In the genomic region with DNA sequence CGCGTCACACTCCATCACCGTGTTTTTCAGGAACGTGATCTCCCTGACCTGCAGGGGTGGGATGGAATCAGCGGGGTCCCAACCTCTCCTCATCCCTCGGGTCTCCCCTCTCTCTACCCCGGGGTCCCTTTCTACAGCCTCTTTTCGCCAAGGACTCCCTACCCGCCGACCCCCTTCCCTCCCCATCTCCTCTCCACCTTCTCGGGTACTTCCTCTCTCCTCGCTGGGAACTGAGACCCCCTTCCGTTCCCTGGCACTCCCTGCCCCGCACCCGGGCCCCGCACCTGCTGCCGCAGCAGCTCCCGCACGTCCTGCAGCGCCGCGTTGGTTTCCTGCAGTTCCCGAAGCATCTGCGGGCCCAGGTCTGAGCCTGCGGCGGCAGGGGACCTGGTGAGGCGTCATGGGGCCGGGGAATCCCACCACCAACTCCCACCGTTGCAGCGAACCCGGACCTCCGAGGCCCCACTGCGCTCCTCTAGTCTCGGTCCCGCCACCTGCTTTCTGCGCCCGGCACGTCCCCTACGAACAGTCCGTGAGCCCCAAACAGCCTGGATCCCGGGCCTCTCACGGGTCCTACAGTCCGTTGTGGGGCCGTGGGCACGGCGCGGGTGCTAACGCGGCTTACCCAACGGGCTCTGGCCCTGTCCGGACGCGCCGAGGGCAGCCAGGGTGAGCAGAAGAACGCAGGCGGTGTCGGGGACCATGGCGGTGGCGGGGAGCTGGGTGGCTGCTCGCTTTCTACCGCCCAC, we compare ENCODE assay signal across 10 cellular contexts. TPM values are rescaled to one million over a fixed set of nuclear protein-coding genes. Genes with fewer than 3 reads are reported as not detected.
DNase-seq lines count a peak whose midpoint lies in the region; ATAC-seq and TF ChIP-seq lines count a peak whose summit lies in the region.
"Had no signal": no experiment of that assay in that cellular context is flagged by ENCODE, and none has a peak within 500 bp of the region (broad histone marks: within the 10 kb centered on the region; RNA-seq: fewer than 3 reads in every experiment).

A gene (minus strand): TSS at position 740 of the 749 bp plus-strand sequence. CDS start 36 bp downstream, at position 704.

- H3K4me1 Mint-ChIP-seq in stimulated activated naive CD8-positive, alpha-beta T cell treated with anti-CD3 and anti-CD28 coated beads, Interleukin-15, Interleukin-2, amounts not matched to agents 100 ng/mL and 50 ng/mL, for 24 hours (ENCODE audit: low read depth): peaks cover 38% of the 10 kb centered on the region
- peaks cover 42% of the 10 kb centered on the region for H3K4me1 Mint-ChIP-seq in dendritic cell treated with granulocyte-macrophage colony-stimulating factor and Interleukin-4, amounts not matched to agents 40 ng/mL and 50 ng/mL, for 4 days (ENCODE audit: low read depth)
- H3K4me1 Mint-ChIP-seq in naive thymus-derived CD8-positive, alpha-beta T cell: peaks cover 15 to 44% (median 41%) of the 10 kb centered on the region in 4 donors

- H3K36me3 ChIP-seq in MM.1S (replicated peaks; ENCODE audit: insufficient read depth, low read length): no peaks in the 10 kb centered on the region

- peaks cover 4% of the 10 kb centered on the region for H3K36me3 Mint-ChIP-seq in stimulated activated naive CD8-positive, alpha-beta T cell treated with anti-CD3 and anti-CD28 coated beads, Interleukin-15, Interleukin-2, amounts not matched to agents 100 ng/mL and 50 ng/mL, for 24 hours (ENCODE audit: low read depth)
- H3K36me3 Mint-ChIP-seq in dendritic cell treated with granulocyte-macrophage colony-stimulating factor and Interleukin-4, amounts not matched to agents 40 ng/mL and 50 ng/mL, for 4 days (ENCODE audit: low read depth): no peaks in the 10 kb centered on the region
- peaks cover 0 to 4% (median 0%) of the 10 kb centered on the region in 3 donors for H3K36me3 Mint-ChIP-seq in naive thymus-derived CD8-positive, alpha-beta T cell

- H3K79me2 ChIP-seq in MM.1S (ENCODE audit: low read length): no peaks in the 10 kb centered on the region

- H3K4me1 ChIP-seq in MM.1S (ENCODE audit: low read length): no peaks in the 10 kb centered on the region

- H3K27ac ChIP-seq in dorsolateral prefrontal cortex (no peak within 1 kb of the TSS), MM.1S (ENCODE audit: low read length) (no peak within 1 kb of the TSS)
- H3K27ac ChIP-seq: VCaP had no signal

- no peak within 1 kb of the TSS for H3K4me2 ChIP-seq in MM.1S (ENCODE audit: low read depth, low read length)

- intact Hi-C loops in dendritic cell treated with granulocyte-macrophage colony-stimulating factor and Interleukin-4, amounts not matched to agents 40 ng/mL and 50 ng/mL, for 4 days (cut with micrococcal nuclease): no loop called here
- intact Hi-C loops in dorsolateral prefrontal cortex (cut with DNase I): no loop called here

- no peak within 1 kb of the TSS for H2AFZ ChIP-seq in MM.1S (ENCODE audit: low read length)

- no peaks in the 10 kb centered on the region for H3K9me2 ChIP-seq in MM.1S (replicated peaks; ENCODE audit: insufficient read depth, low read length)

- POLR2A ChIA-PET in naive thymus-derived CD8-positive, alpha-beta T cell (lab: Charles Lee): interaction anchor here (1.0 kb wide), 1 partner anchor 10 kb away, joined by 3 read pairs; no protein-coding TSS in a partner anchor

- no peak within 1 kb of the TSS for H3K27ac Mint-ChIP-seq in stimulated activated naive CD8-positive, alpha-beta T cell treated with anti-CD3 and anti-CD28 coated beads, Interleukin-15, Interleukin-2, amounts not matched to agents 100 ng/mL and 50 ng/mL, for 24 hours
- no peak within 1 kb of the TSS for H3K27ac Mint-ChIP-seq in dendritic cell treated with granulocyte-macrophage colony-stimulating factor and Interleukin-4, amounts not matched to agents 40 ng/mL and 50 ng/mL, for 4 days
- H3K27ac Mint-ChIP-seq in naive thymus-derived CD8-positive, alpha-beta T cell: no peak within 1 kb of the TSS

- H3K4me3 ChIP-seq in dorsolateral prefrontal cortex (peak within 1 kb of the TSS in 28 of 59 donors; percentile 1 to 50 (median 30)), MM.1S (ENCODE audit: low read length) (no peak within 1 kb of the TSS)

- H3K4me3 Mint-ChIP-seq in stimulated activated naive CD8-positive, alpha-beta T cell treated with anti-CD3 and anti-CD28 coated beads, Interleukin-15, Interleukin-2, amounts not matched to agents 100 ng/mL and 50 ng/mL, for 24 hours: peak within 1 kb of the TSS; percentile 66
- peak within 1 kb of the TSS; percentile 65 for H3K4me3 Mint-ChIP-seq in dendritic cell treated with granulocyte-macrophage colony-stimulating factor and Interleukin-4, amounts not matched to agents 40 ng/mL and 50 ng/mL, for 4 days
- H3K4me3 Mint-ChIP-seq in naive thymus-derived CD8-positive, alpha-beta T cell: peak within 1 kb of the TSS; percentile 72 to 95 (median 82)

- H3K9me3 ChIP-seq in MM.1S (replicated peaks; ENCODE audit: insufficient read depth, low read length): no peaks in the 10 kb centered on the region

- H3K9ac ChIP-seq in MM.1S (ENCODE audit: low read length): no peak within 1 kb of the TSS

- no peak for DNase-seq in stimulated activated naive CD8-positive, alpha-beta T cell treated with anti-CD3 and anti-CD28 coated beads, Interleukin-15, Interleukin-2, amounts not matched to agents 100 U/mL and 50 U/mL, for 24 hours
- DNase-seq in naive thymus-derived CD8-positive, alpha-beta T cell: no peak
- DNase-seq in dorsolateral prefrontal cortex (no peak), NCI-H1930 (lab: John Stamatoyannopoulos, UW) (no peak), germinal center (ENCODE audit: low spot score) (no peak), MM.1S (no peak)

- no peak for TF ChIP-seq CTCF in dorsolateral prefrontal cortex (IDR thresholded peaks at IDR 0.05 in 54 of 56, conservative IDR thresholded peaks at IDR 0.05 in 2 of 56; ENCODE audit: low read depth in 1 of 56, partially characterized antibody in 56 of 56)
- TF ChIP-seq CTCF in MM.1S (IDR thresholded peaks at IDR 0.05; ENCODE audit: low read length): no peak

- no peak for ATAC-seq in stimulated activated naive CD8-positive, alpha-beta T cell treated with anti-CD3 and anti-CD28 coated beads, Interleukin-15, Interleukin-2, amounts not matched to agents 100 U/mL and 50 U/mL, for 24 hours
- ATAC-seq in naive thymus-derived CD8-positive, alpha-beta T cell: peak in 1 of 2 donors; percentile 29

- no peaks in the 10 kb centered on the region for H4K20me1 ChIP-seq in MM.1S (ENCODE audit: insufficient read depth, low read length)

- H3K27me3 ChIP-seq in dorsolateral prefrontal cortex (peaks cover 0 to 93% (median 66%) of the 10 kb centered on the region in 45 donors), MM.1S (replicated peaks; ENCODE audit: insufficient read depth, low read length) (peaks cover 67% of the 10 kb centered on the region)

- no peaks in the 10 kb centered on the region for H3F3A ChIP-seq in MM.1S (ENCODE audit: insufficient read depth, low read length)

- peaks cover 76% of the 10 kb centered on the region for H3K27me3 Mint-ChIP-seq in stimulated activated naive CD8-positive, alpha-beta T cell treated with anti-CD3 and anti-CD28 coated beads, Interleukin-15, Interleukin-2, amounts not matched to agents 100 ng/mL and 50 ng/mL, for 24 hours
- peaks cover 93% of the 10 kb centered on the region for H3K27me3 Mint-ChIP-seq in dendritic cell treated with granulocyte-macrophage colony-stimulating factor and Interleukin-4, amounts not matched to agents 40 ng/mL and 50 ng/mL, for 4 days
- H3K27me3 Mint-ChIP-seq in naive thymus-derived CD8-positive, alpha-beta T cell: peaks cover 27 to 86% (median 64%) of the 10 kb centered on the region in 5 donors

- no peaks in the 10 kb centered on the region for H3K9me3 Mint-ChIP-seq in stimulated activated naive CD8-positive, alpha-beta T cell treated with anti-CD3 and anti-CD28 coated beads, Interleukin-15, Interleukin-2, amounts not matched to agents 100 ng/mL and 50 ng/mL, for 24 hours
- H3K9me3 Mint-ChIP-seq in dendritic cell treated with granulocyte-macrophage colony-stimulating factor and Interleukin-4, amounts not matched to agents 40 ng/mL and 50 ng/mL, for 4 days: no peaks in the 10 kb centered on the region
- H3K9me3 Mint-ChIP-seq in naive thymus-derived CD8-positive, alpha-beta T cell: no peaks in the 10 kb centered on the region

RNA-seq across cellular contexts. Expression of the gene that starts here (rescaled TPM):
- not detected for total RNA-seq in naive thymus-derived CD8-positive, alpha-beta T cell
- not detected for polyA plus RNA-seq in naive thymus-derived CD8-positive, alpha-beta T cell
- total RNA-seq in dorsolateral prefrontal cortex: under 1 TPM in 7 of 120 experiments, not detected in 113; 0.21 to 0.63 (median 0.39) TPM
- total RNA-seq: NCI-H460 had no signal
